ENCODE assay signal across 26 cellular contexts in the genomic region with DNA sequence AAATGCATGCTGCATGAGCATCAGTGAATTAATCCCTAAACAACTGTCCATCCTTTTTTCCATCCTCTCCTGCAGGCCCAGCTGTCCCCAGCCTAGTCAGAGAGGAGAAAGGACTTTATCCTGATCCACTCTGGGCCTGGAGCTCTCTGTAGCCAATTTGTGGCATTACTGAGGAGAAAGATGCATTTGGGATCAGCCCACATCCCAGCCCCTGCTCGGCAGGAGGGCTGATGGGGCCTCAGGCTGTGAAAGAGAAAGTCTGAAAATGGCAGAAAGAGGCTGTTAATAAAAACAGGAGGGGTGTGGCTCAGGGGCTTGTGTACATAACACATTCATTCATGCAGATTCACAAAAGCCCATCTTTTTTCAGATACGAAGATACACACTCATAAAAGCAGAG. TPM values are rescaled to one million over a fixed set of nuclear protein-coding genes. Genes with fewer than 3 reads are reported as not detected.
DNase-seq lines count a peak whose midpoint lies in the region; ATAC-seq, FAIRE-seq and TF ChIP-seq lines count a peak whose summit lies in the region.
"Had no signal": no experiment of that assay in that cellular context is flagged by ENCODE, and none has a peak within 500 bp of the region (broad histone marks: within the 10 kb centered on the region; RNA-seq: fewer than 3 reads in every experiment).

No MANE protein-coding gene starts in this region.

- H3K9ac ChIP-seq in H1 (replicated peaks in 1 of 4; ENCODE audit: extremely low read depth in 1 of 4, low read depth in 3 of 4, low read length in 3 of 4) = no peak overlapping the region

- H3K4me1 ChIP-seq in H1 (replicated peaks in 1 of 4; ENCODE audit: control insufficient read depth in 3 of 4, insufficient read depth in 4 of 4, low read length in 3 of 4) (peaks cover 10 to 28% (median 13%) of the 10 kb centered on the region in 4 experiments), BE2C (peaks cover 3% of the 10 kb centered on the region; the same call in 1 of the 2 replicates)
- H3K4me1 ChIP-seq: gastrocnemius medialis had no signal

- no peaks in the 10 kb centered on the region for H3K36me3 Mint-ChIP-seq in osteocyte (ENCODE audit: unreplicated experiment)

- no peak overlapping the region for H3K23ac ChIP-seq in H1 (ENCODE audit: insufficient read length)

- H3K36me3 ChIP-seq in H1 (ENCODE audit: control insufficient read depth in 2 of 4, insufficient read depth in 4 of 4, low read length in 3 of 4) (no peaks in the 10 kb centered on the region), BE2C (no peaks in the 10 kb centered on the region)
- H3K36me3 ChIP-seq: gastrocnemius medialis, vagina had no signal

- DNase-seq in ELF-1 (ENCODE audit: low read depth, low spot score) = peak; percentile 75
- peak; percentile 54 to 76 for DNase-seq in NCI-H524 (lab: John Stamatoyannopoulos, UW)
- no peak for DNase-seq in H1 (ENCODE audit: low read depth in 1 of 2, low spot score in 2 of 2)
- DNase-seq in osteocyte (ENCODE audit: extremely low spot score, unreplicated experiment) = no peak
- DNase-seq in SKM-1 treated with dmso at 0.1 percent for 144 hours (lab: John Stamatoyannopoulos, UW; ENCODE audit: unreplicated experiment) = no peak
- DNase-seq in BE2C = no peak
- no peak for DNase-seq in stimulated activated naive CD4-positive, alpha-beta T cell (lab: John Stamatoyannopoulos, UW)
- DNase-seq: activated CD4-positive, alpha-beta T cell treated with anti-CD3 and anti-CD28 coated beads, Interleukin-2, amount 50 U/mL, for 4 hours; activated gamma-delta T cell treated with Interleukin-2 at 50 U/mL for 16 hours; activated T-cell treated with anti-CD3 and anti-CD28 coated beads for 4 hours; CD4-positive, alpha-beta T cell; central memory CD4-positive, alpha-beta T cell; DMS153; erythroblast; gastrocnemius medialis; left cardiac atrium; mesenchymal stem cell; nephron progenitor cell; Right ventricle myocardium superior; stimulated activated CD4-positive, alpha-beta T cell treated with anti-CD3 and anti-CD28 coated beads, Interleukin-12 subunit alpha, Interleukin-12 subunit beta, amount 100 ng/mL, for 4 hours; stimulated activated CD8-positive, alpha-beta memory T cell treated with anti-CD3 and anti-CD28 coated beads, Interleukin-4, amount 100 ng/mL, for 48 hours; T-helper 2 cell had no signal

- H4K8ac ChIP-seq in H1 (ENCODE audit: extremely low read depth, insufficient read depth, low read length) = no peak overlapping the region

- H2BK12ac ChIP-seq in H1 (ENCODE audit: low read depth, low read length) = no peak overlapping the region

- no peak overlapping the region for H2AFZ ChIP-seq in H1 (ENCODE audit: low read length)

- H3K27me3 ChIP-seq in H1 (replicated peaks in 1 of 4; ENCODE audit: control insufficient read depth in 3 of 4, extremely low read depth in 1 of 4, insufficient read depth in 3 of 4, low read length in 3 of 4) (no peaks in the 10 kb centered on the region), BE2C (no peaks in the 10 kb centered on the region)
- H3K27me3 ChIP-seq: gastrocnemius medialis, vagina had no signal

- H3K4ac ChIP-seq in H1 (replicated peaks; ENCODE audit: insufficient read length, low read depth, low read length) = no peak overlapping the region

- TF ChIP-seq CTCF in H1 (IDR thresholded peaks at IDR 0.05; ENCODE audit: control extremely low read depth in 1 of 3, insufficient read depth in 1 of 3, low read depth in 1 of 3, low read length in 3 of 3) (no peak), osteocyte (IDR thresholded peaks at IDR 0.05) (no peak), BE2C (IDR thresholded peaks at IDR 0.05; ENCODE audit: low read depth, low read length) (no peak)

- H4K91ac ChIP-seq in H1 (replicated peaks; ENCODE audit: insufficient read length, low read length) = no peak overlapping the region

- TF ChIP-seq RAD21 in H1 (IDR thresholded peaks at IDR 0.05 in 1 of 2, conservative IDR thresholded peaks at IDR 0.05 in 1 of 2; ENCODE audit: low read depth in 2 of 2, low read length in 2 of 2) = no peak

- no peak overlapping the region for H3K4me3 ChIP-seq in H1 (ENCODE audit: extremely low read depth in 1 of 4, insufficient read depth in 2 of 4, low read depth in 3 of 4, low read length in 4 of 4)
- H3K4me3 ChIP-seq in BE2C (ENCODE audit: low read depth, low read length) = no peak overlapping the region
- H3K4me3 ChIP-seq: gastrocnemius medialis, vagina had no signal

- no peak overlapping the region for H2BK120ac ChIP-seq in H1 (replicated peaks; ENCODE audit: low read depth, low read length)

- no peak overlapping the region for H2BK5ac ChIP-seq in H1 (ENCODE audit: low read depth, low read length)

- no peaks in the 10 kb centered on the region for H3K79me2 ChIP-seq in H1 (ENCODE audit: control insufficient read depth in 1 of 2, insufficient read depth in 2 of 2, low read length in 2 of 2)

- no peak overlapping the region for H3K27ac ChIP-seq in H1 (ENCODE audit: low read depth, low read length)
- H3K27ac ChIP-seq: gastrocnemius medialis, vagina, VCaP had no signal

- H3K4me3 Mint-ChIP-seq in osteocyte (ENCODE audit: unreplicated experiment) = no peak overlapping the region
- H3K4me3 Mint-ChIP-seq: CD4-positive, alpha-beta T cell; nephron progenitor cell had no signal

- H4K5ac ChIP-seq in H1 (ENCODE audit: insufficient read length, low read depth, low read length) = no peak overlapping the region

- WGBS in H1 (ENCODE audit: extremely low coverage in 1 of 2, insufficient coverage in 1 of 2, insufficient read length in 1 of 2, insufficient replicate concordance in 2 of 2, low coverage in 1 of 2, low lambda C conversion rate in 2 of 2, missing lambda C conversion rate in 1 of 2), 2 experiments = 73% methylated on average over 2 of the region's 2 CpGs; no CpG with 5 or more reads in 1 of the 2 experiments

- CTCF ChIA-PET in H1 (lab: Charles Lee; ENCODE audit: partially characterized antibody) = interaction anchor here (0.7 to 2.0 kb wide), 9 partner anchors 12 to 247 kb away, joined by 4 to 5 read pairs (median 5); no protein-coding TSS in a partner anchor

- no peaks in the 10 kb centered on the region for H3K79me1 ChIP-seq in H1 (ENCODE audit: low read depth, low read length)

- peak overlapping the region in 1 of 2 experiments; percentile 20; a peak in 1 of 4 replicates for H3K4me2 ChIP-seq in H1 (ENCODE audit: insufficient read depth in 1 of 2, low read depth in 2 of 2, low read length in 2 of 2)

- no peak overlapping the region for H2AK5ac ChIP-seq in H1 (ENCODE audit: low read depth, low read length)

- H3K9me3 ChIP-seq in H1 (ENCODE audit: insufficient read depth in 2 of 2, low read depth in 1 of 2, low read length in 1 of 2) = no peaks in the 10 kb centered on the region
- no peaks in the 10 kb centered on the region for H3K9me3 ChIP-seq in BE2C
- H3K9me3 ChIP-seq: gastrocnemius medialis, vagina had no signal

- no peak for TF ChIP-seq EP300 in H1 (IDR thresholded peaks at IDR 0.05; ENCODE audit: borderline replicate concordance in 1 of 2, low read depth in 2 of 2, low read length in 2 of 2)

- no peaks in the 10 kb centered on the region for H3K9me3 Mint-ChIP-seq in osteocyte (ENCODE audit: unreplicated experiment)
- H3K9me3 Mint-ChIP-seq: CD4-positive, alpha-beta T cell; nephron progenitor cell had no signal

- H3K14ac ChIP-seq in H1 (ENCODE audit: insufficient read length) = no peak overlapping the region

- peak overlapping the region; percentile 71 for H3K27ac Mint-ChIP-seq in osteocyte (ENCODE audit: unreplicated experiment)
- H3K27ac Mint-ChIP-seq: CD4-positive, alpha-beta T cell had no signal

- TF ChIP-seq POLR2A in H1 (IDR thresholded peaks at IDR 0.05; ENCODE audit: control extremely low read depth in 1 of 2, low read depth in 2 of 2, low read length in 2 of 2) = no peak

- no peaks in the 10 kb centered on the region for H3K23me2 ChIP-seq in H1 (ENCODE audit: low read depth, low read length)

- no peak for FAIRE-seq in H1 (lab: Jason Lieb, UNC)
- FAIRE-seq: GM12891 had no signal

- no peak overlapping the region for H3K18ac ChIP-seq in H1 (ENCODE audit: extremely low read depth, low read length)

- H2BK15ac ChIP-seq in H1 (ENCODE audit: low read length) = 0 out of 2 replicates have a peak overlapping the region, but pooled peaks have one; percentile 16

- no peaks in the 10 kb centered on the region for H4K20me1 ChIP-seq in H1 (replicated peaks in 1 of 2; ENCODE audit: control insufficient read depth in 1 of 2, insufficient read depth in 2 of 2, low read length in 2 of 2)

- H3K4me1 Mint-ChIP-seq in osteocyte (ENCODE audit: unreplicated experiment) = peaks cover 24% of the 10 kb centered on the region

- no peaks in the 10 kb centered on the region for H3K27me3 Mint-ChIP-seq in osteocyte (ENCODE audit: unreplicated experiment)
- H3K27me3 Mint-ChIP-seq: CD4-positive, alpha-beta T cell had no signal

- ATAC-seq in HG03432 (IDR thresholded peaks at IDR 0.05; ENCODE audit: unreplicated experiment) = no peak
- ATAC-seq: gastrocnemius medialis, left cardiac atrium had no signal

- POLR2A ChIA-PET in H1 (lab: Charles Lee; ENCODE audit: partially characterized antibody) = interaction anchor here (0.9 to 1.8 kb wide), 3 partner anchors 10 to 40 kb away, joined by 3 to 4 read pairs (median 3); no protein-coding TSS in a partner anchor

- no peak overlapping the region for H3K56ac ChIP-seq in H1 (replicated peaks; ENCODE audit: insufficient read length, low read depth, low read length)

- H2BK20ac ChIP-seq in H1 (ENCODE audit: low read length) = no peak overlapping the region

TF ChIP-seq in H1, 55 proteins besides CTCF, POLR2A, EP300 and RAD21 (continues in another document):
- TF ChIP-seq PHF8 (conservative IDR thresholded peaks at IDR 0.05; ENCODE audit: low read depth, low read length) = no peak
- no peak for TF ChIP-seq KDM4A (IDR thresholded peaks at IDR 0.05; ENCODE audit: low read depth, low read length, severe bottlenecking)
- no peak for TF ChIP-seq POLR2AphosphoS5 (IDR thresholded peaks at IDR 0.05; ENCODE audit: low read depth, low read length)
- TF ChIP-seq SIX5 (IDR thresholded peaks at IDR 0.05; ENCODE audit: low read depth, low read length) = no peak
- no peak for TF ChIP-seq CEBPB (IDR thresholded peaks at IDR 0.05; ENCODE audit: low read depth, low read length)
- TF ChIP-seq BACH1 (IDR thresholded peaks at IDR 0.05; ENCODE audit: low read length) = no peak

RNA-seq across cellular contexts. Expression of gene ATP2B4, which starts 37.4 kb away (rescaled TPM):
- total RNA-seq in H1 (2021; fragmentation: NEBNext Ultra II Directional; extraction: Animal tissue kit (Norgen Biotek cat#: 25700)) = 11.2 and 12.3 TPM in 2 replicates
- polyA plus RNA-seq in H1 (2011; rRNA removed) = 12.2 and 17.5 TPM in 2 replicates
- 17.0 TPM for polyA plus RNA-seq in H1 (2011; cell fraction: cytosol; rRNA removed)
- 27.5 TPM for polyA plus RNA-seq in H1 (2011; cell fraction: nucleus; rRNA removed)
- 12.1 to 18.5 TPM (median 15.9 TPM) in 4 replicates for polyA plus RNA-seq in H1 (2012, experiment 1 of 2)
- polyA plus RNA-seq in H1 (2012, experiment 2 of 2) = 1.3 TPM
- 16.3 TPM for polyA plus RNA-seq in H1 (2013, experiment 1 of 2)
- polyA plus RNA-seq in H1 (2013, experiment 2 of 2) = 14.3 TPM
- 66.3 and 82.5 TPM in 2 replicates for polyA minus RNA-seq in H1 (2011; rRNA and poly(A)+ RNA removed)
- 35.2 TPM for polyA minus RNA-seq in H1 (2011; cell fraction: cytosol; rRNA and poly(A)+ RNA removed)
- 34.8 TPM for polyA minus RNA-seq in H1 (2011; cell fraction: nucleus; rRNA and poly(A)+ RNA removed)
- total RNA-seq in osteocyte = 39.4 and 42.1 TPM in 2 replicates
- 2.6 TPM for polyA plus RNA-seq in BE2C (2012; ENCODE audit: insufficient read depth, insufficient read length, low read depth)

Comparison
In these comparisons a context has a peak if more than half of its experiments do, and no peak if none do; other contexts are left out.
1. DNase-seq: peak in ELF-1 (single experiment) and NCI-H524 (2 of 2); none in H1 (0 of 2), osteocyte (single experiment), SKM-1 treated with dmso at 0.1 percent for 144 hours (single experiment), BE2C (single experiment) and stimulated activated naive CD4-positive, alpha-beta T cell (0 of 6).